In the genomic region with DNA sequence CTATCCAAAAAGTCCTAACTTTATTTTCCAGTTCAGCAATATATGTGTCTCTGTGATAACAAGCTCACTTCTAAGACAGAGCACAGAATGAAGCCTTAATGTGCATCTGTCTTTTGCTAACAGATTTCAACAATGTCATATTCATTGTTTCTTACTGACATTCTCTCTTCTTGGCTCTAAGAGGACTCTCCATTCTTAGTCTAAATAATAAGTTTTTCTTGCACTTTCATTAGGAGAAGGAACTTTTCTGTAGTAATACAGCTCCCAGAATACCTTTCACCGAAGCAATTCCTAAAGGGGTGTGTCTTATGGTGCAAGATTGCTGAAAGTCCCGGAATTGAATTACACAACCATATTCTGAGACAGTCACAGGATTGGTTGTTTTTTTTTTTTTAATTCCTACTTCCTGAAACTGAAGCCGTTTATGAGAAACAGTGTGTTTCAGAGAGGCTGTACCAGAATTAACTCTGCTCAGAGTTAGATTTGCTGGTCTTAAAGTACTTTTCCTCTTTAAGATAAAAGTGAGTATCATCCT, we compare ENCODE assay signal across 8 cellular contexts. TPM values are rescaled to one million over a fixed set of nuclear protein-coding genes. Genes with fewer than 3 reads are reported as not detected.
DNase-seq lines count a peak whose midpoint lies in the region; ATAC-seq and TF ChIP-seq lines count a peak whose summit lies in the region.

ALPK1 (plus strand) TSS at position 421 of the 535 bp plus-strand sequence.

- ATAC-seq in activated B cell treated with CpG ODN at 0.5 μM for 24 hours (ENCODE audit: low read depth), result peak; percentile 94

- peak within 1 kb of the TSS; percentile 85 for H3K27ac Mint-ChIP-seq in activated B cell treated with CpG ODN at 0.5 μM for 24 hours

- intact Hi-C loops in activated B cell treated with CpG ODN at 0.5 μM for 24 hours (cut with micrococcal nuclease), result loop anchor here (1.0 to 2.0 kb wide), 3 partner anchors 9 to 18 kb away; no protein-coding TSS in a partner anchor

- H3K4me1 Mint-ChIP-seq in activated B cell treated with CpG ODN at 0.5 μM for 24 hours, result peaks cover 23% of the 10 kb centered on the region

- H3K27me3 Mint-ChIP-seq in activated B cell treated with CpG ODN at 0.5 μM for 24 hours, result no peaks in the 10 kb centered on the region

- H3K4me3 ChIP-seq in GM12875 (ENCODE audit: low read depth, low read length) (peak within 1 kb of the TSS; percentile 10), retinal pigment epithelial cell (ENCODE audit: low read length) (peak within 1 kb of the TSS; percentile 57)

- DNase-seq in H4 (ENCODE audit: low spot score) (peak; percentile 90), Kasumi-1 (lab: John Stamatoyannopoulos, UW) (peak; percentile 95), activated B cell treated with CpG ODN at 0.5 μM for 24 hours (no peak), glomerular endothelial cell (ENCODE audit: extremely low read depth, low read depth, low spot score) (peak; percentile 75), retinal pigment epithelial cell (ENCODE audit: low read depth) (peak; percentile 71), occipital lobe (lab: John Stamatoyannopoulos, UW) (no peak)
- DNase-seq in stimulated activated CD4-positive, alpha-beta T cell treated with anti-CD3 and anti-CD28 coated beads, Interleukin-2, amount 100 ng/mL, for 24 hours, result no peak

- H3K9me3 Mint-ChIP-seq in activated B cell treated with CpG ODN at 0.5 μM for 24 hours, result no peaks in the 10 kb centered on the region

- H3K36me3 Mint-ChIP-seq in activated B cell treated with CpG ODN at 0.5 μM for 24 hours (ENCODE audit: low read depth), result no peaks in the 10 kb centered on the region

- POLR2A ChIA-PET in activated B cell treated with CpG ODN at 0.5 μM for 24 hours (lab: Charles Lee), result interaction anchor here (0.5 to 2.8 kb wide), 10 partner anchors 10 to 85 kb away, joined by 3 to 59 read pairs (median 6); partner anchors contain the start of genes AP1AR and TIFA

- CTCF ChIA-PET in activated B cell treated with CpG ODN at 0.5 μM for 24 hours (lab: Charles Lee), result interaction anchor here (1.3 kb wide), 1 partner anchor 12 kb away, joined by 3 read pairs; the partner anchor contains the start of gene TIFA

- TF ChIP-seq CTCF in GM12875 (IDR thresholded peaks at IDR 0.05; ENCODE audit: borderline replicate concordance, insufficient read depth, low read depth, low read length) (no peak), activated B cell treated with CpG ODN at 0.5 μM for 24 hours (IDR thresholded peaks at IDR 0.05) (no peak), retinal pigment epithelial cell (conservative IDR thresholded peaks at IDR 0.05; ENCODE audit: low read depth, low read length) (no peak)

- H3K4me3 Mint-ChIP-seq in activated B cell treated with CpG ODN at 0.5 μM for 24 hours, result peak within 1 kb of the TSS; percentile 85

RNA-seq across cellular contexts. Expression of gene ALPK1, which starts in this region (rescaled TPM):
- total RNA-seq in H4 (2014; rRNA removed; shearing (Covaris generic)), result 9.0 and 15.7 TPM in 2 replicates
- 23.1 and 26.7 TPM in 2 replicates for total RNA-seq in activated B cell treated with CpG ODN at 0.5 μM for 24 hours
- total RNA-seq in glomerular endothelial cell, result 4.5 and 9.9 TPM in 2 replicates
- total RNA-seq in occipital lobe, result 7.3 TPM

Comparison
In these comparisons a context has a peak if more than half of its experiments do, and no peak if none do; other contexts are left out.
1. DNase-seq: peak in H4 (single experiment), Kasumi-1 (2 of 2), glomerular endothelial cell (single experiment) and retinal pigment epithelial cell (single experiment); none in activated B cell treated with CpG ODN at 0.5 μM for 24 hours (single experiment), occipital lobe (single experiment) and stimulated activated CD4-positive, alpha-beta T cell treated with anti-CD3 and anti-CD28 coated beads, Interleukin-2, amount 100 ng/mL, for 24 hours (0 of 2).